ENCODE assay signal across 10 cellular contexts in the genomic region with DNA sequence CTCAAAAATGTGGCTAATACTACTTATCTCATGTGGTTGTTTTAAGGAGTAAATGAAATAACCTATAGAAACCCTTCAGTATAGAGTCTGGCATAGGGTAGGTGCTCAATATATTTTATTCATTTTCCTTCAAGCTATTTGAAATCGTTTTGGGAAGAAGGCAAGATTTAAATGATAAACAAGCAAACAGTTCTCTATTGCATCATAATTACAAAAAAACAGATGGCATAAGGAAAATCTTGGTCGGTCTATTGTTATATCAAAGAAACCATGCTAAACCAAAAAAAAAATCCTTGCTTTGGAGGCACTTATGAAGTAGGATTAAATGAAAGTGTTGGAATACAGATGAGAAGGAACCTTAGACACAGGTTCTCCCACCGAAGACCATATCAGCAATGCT. TPM values are rescaled to one million over a fixed set of nuclear protein-coding genes. Genes with fewer than 3 reads are reported as not detected.
"Had no signal": no experiment of that assay in that cellular context is flagged by ENCODE, and none has a peak within 500 bp of the region (broad histone marks: within the 10 kb centered on the region; RNA-seq: fewer than 3 reads in every experiment).

No MANE protein-coding gene starts in this region.

- H3K4me3 Mint-ChIP-seq: GM23338, HFFc6 had no signal

- H3K27ac ChIP-seq: HL-60 had no signal

- H3K4me2 ChIP-seq: GM23338 had no signal

- ATAC-seq: GM23338, HCT116 had no signal

- DNase-seq: H7, HFFc6, KG1 had no signal

- H3K4me3 ChIP-seq: GM23338, HAP-1 had no signal

- H2AFZ ChIP-seq: GM23338 had no signal

- H3K27ac Mint-ChIP-seq: GM23338, HFFc6, IgD-negative memory B cell had no signal

- H3K27me3 Mint-ChIP-seq: IgD-negative memory B cell had no signal

RNA-seq across cellular contexts. Expression of a gene that starts 17.5 kb away (rescaled TPM):
- total RNA-seq: GM23338, H4, H7, HFFc6, HT1080 had no signal
- polyA plus RNA-seq: GM23338, IgD-negative memory B cell had no signal
